Comparison of ENCODE assay signal across 1 cellular context in the genomic region with DNA sequence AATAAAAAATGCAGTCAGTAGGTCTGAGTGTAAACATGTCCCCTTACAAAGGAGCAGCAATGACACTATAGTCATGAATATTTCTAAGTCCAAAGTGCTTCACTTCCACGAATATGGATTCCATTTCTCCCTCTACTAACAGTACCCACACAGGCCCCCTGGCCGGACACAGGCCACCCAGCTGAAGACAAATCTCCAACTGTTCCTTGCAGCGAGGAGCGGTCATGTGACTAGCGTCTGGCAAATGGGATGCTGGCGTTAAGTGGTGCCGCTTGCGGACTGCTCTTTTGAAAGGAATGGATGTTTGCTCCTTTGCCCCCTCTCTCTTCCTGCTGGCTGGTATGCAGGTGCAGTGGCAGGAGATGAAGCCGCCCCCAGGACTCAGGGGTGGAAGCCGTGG.
TF ChIP-seq lines count a peak whose summit lies in the region.

No MANE protein-coding gene starts in this region.

TF ChIP-seq in K562, 482 proteins besides CTCF, POLR2A, EP300 and RAD21:
- TF ChIP-seq, protein P1, sequence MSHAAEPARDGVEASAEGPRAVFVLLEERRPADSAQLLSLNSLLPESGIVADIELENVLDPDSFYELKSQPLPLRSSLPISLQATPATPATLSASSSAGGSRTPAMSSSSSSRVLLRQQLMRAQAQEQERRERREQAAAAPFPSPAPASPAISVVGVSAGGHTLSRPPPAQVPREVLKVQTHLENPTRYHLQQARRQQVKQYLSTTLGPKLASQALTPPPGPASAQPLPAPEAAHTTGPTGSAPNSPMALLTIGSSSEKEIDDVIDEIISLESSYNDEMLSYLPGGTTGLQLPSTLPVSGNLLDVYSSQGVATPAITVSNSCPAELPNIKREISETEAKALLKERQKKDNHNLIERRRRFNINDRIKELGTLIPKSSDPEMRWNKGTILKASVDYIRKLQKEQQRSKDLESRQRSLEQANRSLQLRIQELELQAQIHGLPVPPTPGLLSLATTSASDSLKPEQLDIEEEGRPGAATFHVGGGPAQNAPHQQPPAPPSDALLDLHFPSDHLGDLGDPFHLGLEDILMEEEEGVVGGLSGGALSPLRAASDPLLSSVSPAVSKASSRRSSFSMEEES (CRISPR knock-in tag; IDR thresholded peaks at IDR 0.05) = peak; percentile 13; the same call in 1 of the 2 replicates
- no peak for TF ChIP-seq CSDE1 (IDR thresholded peaks at IDR 0.05)
- no peak for TF ChIP-seq TAF7 (tag; IDR thresholded peaks at IDR 0.05)
